ENCODE assay signal across 1 cellular context in the genomic region with DNA sequence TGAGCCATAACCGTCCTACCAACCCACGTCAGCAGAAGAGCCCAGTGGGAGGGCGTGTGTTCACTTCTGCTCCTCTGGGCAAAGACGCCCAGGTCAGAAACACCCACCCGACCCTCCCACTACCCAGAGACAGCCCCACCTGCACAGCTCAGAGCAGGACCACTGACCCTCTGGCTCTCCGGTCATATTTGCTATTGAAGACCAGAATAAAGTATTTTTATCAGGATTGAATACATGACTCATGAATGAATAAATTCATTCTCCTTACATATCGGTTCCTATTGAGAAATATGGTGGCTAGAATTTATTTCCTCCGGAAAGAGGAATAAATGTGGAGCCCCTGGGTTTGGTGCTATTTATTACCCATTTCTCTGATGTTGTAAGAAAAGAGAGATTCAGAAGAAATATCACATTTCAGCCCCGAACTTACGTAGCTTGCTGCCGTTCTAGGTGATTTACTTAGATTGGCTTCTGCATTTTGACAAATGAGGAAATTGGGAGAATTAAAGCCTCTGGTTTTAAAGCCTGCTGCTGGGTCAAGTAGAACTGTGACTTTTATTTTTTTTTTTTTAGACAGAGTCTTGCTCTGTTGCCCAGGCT.
TF ChIP-seq lines count a peak whose summit lies in the region.

No MANE protein-coding gene starts in this region.

TF ChIP-seq in GM12878, 131 proteins besides CTCF, POLR2A, EP300 and RAD21:
- TF ChIP-seq SMAD5 (IDR thresholded peaks at IDR 0.05; ENCODE audit: low read depth): no peak
- TF ChIP-seq HDGF (IDR thresholded peaks at IDR 0.05): no peak
- no peak for TF ChIP-seq GATAD2B (conservative IDR thresholded peaks at IDR 0.05; ENCODE audit: low read depth)
- TF ChIP-seq RB1 (IDR thresholded peaks at IDR 0.05; ENCODE audit: borderline replicate concordance): no peak
- TF ChIP-seq SIX5 (IDR thresholded peaks at IDR 0.05; ENCODE audit: low read depth, low read length, severe bottlenecking): no peak
- TF ChIP-seq POLR2AphosphoS2 (IDR thresholded peaks at IDR 0.05; ENCODE audit: low read depth, low read length): no peak
- no peak for TF ChIP-seq TARDBP (IDR thresholded peaks at IDR 0.05; ENCODE audit: borderline replicate concordance)
- no peak for TF ChIP-seq SRF (IDR thresholded peaks at IDR 0.05; ENCODE audit: low read depth in 2 of 2, low read length in 2 of 2)
- TF ChIP-seq CHD1 (IDR thresholded peaks at IDR 0.05; ENCODE audit: low read depth, low read length): no peak
- TF ChIP-seq, protein P1, sequence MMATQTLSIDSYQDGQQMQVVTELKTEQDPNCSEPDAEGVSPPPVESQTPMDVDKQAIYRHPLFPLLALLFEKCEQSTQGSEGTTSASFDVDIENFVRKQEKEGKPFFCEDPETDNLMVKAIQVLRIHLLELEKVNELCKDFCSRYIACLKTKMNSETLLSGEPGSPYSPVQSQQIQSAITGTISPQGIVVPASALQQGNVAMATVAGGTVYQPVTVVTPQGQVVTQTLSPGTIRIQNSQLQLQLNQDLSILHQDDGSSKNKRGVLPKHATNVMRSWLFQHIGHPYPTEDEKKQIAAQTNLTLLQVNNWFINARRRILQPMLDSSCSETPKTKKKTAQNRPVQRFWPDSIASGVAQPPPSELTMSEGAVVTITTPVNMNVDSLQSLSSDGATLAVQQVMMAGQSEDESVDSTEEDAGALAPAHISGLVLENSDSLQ (IDR thresholded peaks at IDR 0.05): no peak
- TF ChIP-seq RELA (IDR thresholded peaks at IDR 0.05; ENCODE audit: borderline replicate concordance, partially characterized antibody): no peak
- TF ChIP-seq CHD4 (IDR thresholded peaks at IDR 0.05): no peak
- TF ChIP-seq ATF7 (IDR thresholded peaks at IDR 0.05; ENCODE audit: low read depth): no peak
- TF ChIP-seq SREBF1 (IDR thresholded peaks at IDR 0.05; ENCODE audit: low read length): no peak
- TF ChIP-seq, protein P2, sequence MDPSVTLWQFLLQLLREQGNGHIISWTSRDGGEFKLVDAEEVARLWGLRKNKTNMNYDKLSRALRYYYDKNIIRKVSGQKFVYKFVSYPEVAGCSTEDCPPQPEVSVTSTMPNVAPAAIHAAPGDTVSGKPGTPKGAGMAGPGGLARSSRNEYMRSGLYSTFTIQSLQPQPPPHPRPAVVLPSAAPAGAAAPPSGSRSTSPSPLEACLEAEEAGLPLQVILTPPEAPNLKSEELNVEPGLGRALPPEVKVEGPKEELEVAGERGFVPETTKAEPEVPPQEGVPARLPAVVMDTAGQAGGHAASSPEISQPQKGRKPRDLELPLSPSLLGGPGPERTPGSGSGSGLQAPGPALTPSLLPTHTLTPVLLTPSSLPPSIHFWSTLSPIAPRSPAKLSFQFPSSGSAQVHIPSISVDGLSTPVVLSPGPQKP (IDR thresholded peaks at IDR 0.05; ENCODE audit: low read depth, low read length): no peak
- TF ChIP-seq ZNF24 (IDR thresholded peaks at IDR 0.05): no peak
- TF ChIP-seq HCFC1 (IDR thresholded peaks at IDR 0.05; ENCODE audit: low read length): no peak
- no peak for TF ChIP-seq BMI1 (IDR thresholded peaks at IDR 0.05; ENCODE audit: borderline replicate concordance)
